Comparison of ENCODE assay signal across 10 cellular contexts in the genomic region with DNA sequence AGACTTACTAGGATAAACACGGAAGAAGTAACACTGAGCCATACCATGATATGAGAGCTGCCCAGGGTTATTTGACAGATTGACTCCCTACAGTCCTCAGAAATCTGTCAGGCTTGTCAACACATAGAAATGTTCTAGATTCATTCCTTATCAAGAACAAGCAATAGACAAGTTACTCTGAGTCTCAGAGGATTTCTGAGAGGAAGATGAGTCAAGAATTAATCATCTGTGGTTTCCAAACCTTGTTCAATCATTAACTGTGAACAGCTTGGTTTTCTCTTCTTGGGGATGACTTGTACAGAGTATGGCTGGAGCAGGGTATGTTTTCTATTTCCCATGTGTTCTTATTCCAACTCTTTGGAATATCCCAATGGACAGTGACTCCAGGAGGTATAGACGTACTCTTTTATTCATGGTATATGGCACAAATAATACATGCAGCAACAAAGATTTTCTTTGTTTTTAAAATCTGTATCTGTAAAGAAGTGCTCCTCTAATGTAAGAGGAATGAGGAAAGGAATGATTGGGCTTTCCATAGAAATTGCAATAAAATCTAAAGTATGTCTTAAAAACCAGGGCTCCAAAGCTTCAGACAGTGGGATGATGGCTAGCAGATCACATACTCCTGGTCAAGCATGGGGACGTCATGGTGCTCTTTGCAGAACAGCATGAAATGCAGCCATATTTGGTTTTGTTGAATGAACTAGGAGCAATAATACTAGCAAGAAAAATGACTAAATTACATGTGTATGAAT. TPM values are rescaled to one million over a fixed set of nuclear protein-coding genes. Genes with fewer than 3 reads are reported as not detected.
DNase-seq lines count a peak whose midpoint lies in the region; ATAC-seq and TF ChIP-seq lines count a peak whose summit lies in the region.
"Had no signal": no experiment of that assay in that cellular context is flagged by ENCODE, and none has a peak within 500 bp of the region (broad histone marks: within the 10 kb centered on the region; RNA-seq: fewer than 3 reads in every experiment).

No MANE protein-coding gene starts in this region.

- TF ChIP-seq CTCF in brain microvascular endothelial cell (IDR thresholded peaks at IDR 0.05; ENCODE audit: low read depth, low read length, missing control alignments) (no peak), ascending aorta (IDR thresholded peaks at IDR 0.05) (no peak), nephron progenitor cell (IDR thresholded peaks at IDR 0.05) (no peak)

- no peaks in the 10 kb centered on the region for H3K27me3 Mint-ChIP-seq in activated naive CD4-positive, alpha-beta T cell treated with anti-CD3 and anti-CD28 coated beads, Interleukin-2, amount 50 U/mL, for 24 hours
- peaks cover 3% of the 10 kb centered on the region for H3K27me3 Mint-ChIP-seq in nephron progenitor cell (ENCODE audit: low read depth, poor library complexity)

- H3K4me3 ChIP-seq in brain microvascular endothelial cell (ENCODE audit: low read depth, low read length) (no peak overlapping the region), ascending aorta (no peak overlapping the region)

- H3K27me3 ChIP-seq in brain microvascular endothelial cell (replicated peaks) (no peaks in the 10 kb centered on the region), ascending aorta (no peaks in the 10 kb centered on the region)

- no peaks in the 10 kb centered on the region for H3K36me3 Mint-ChIP-seq in activated naive CD4-positive, alpha-beta T cell treated with anti-CD3 and anti-CD28 coated beads, Interleukin-2, amount 50 U/mL, for 24 hours
- H3K36me3 Mint-ChIP-seq in nephron progenitor cell (ENCODE audit: low read depth) = no peaks in the 10 kb centered on the region

- in situ Hi-C loops in brain microvascular endothelial cell (cut with HindIII; ENCODE audit: low pct_ligation_motif_present, low sequenced_read_pairs) = no loop called here

- intact Hi-C loops in ascending aorta (cut with DNase I) = no loop called here

- H3K36me3 ChIP-seq in brain microvascular endothelial cell (replicated peaks) = no peaks in the 10 kb centered on the region
- no peaks in the 10 kb centered on the region for H3K36me3 ChIP-seq in ascending aorta

- peak overlapping the region; percentile 74 for H3K27ac Mint-ChIP-seq in activated naive CD4-positive, alpha-beta T cell treated with anti-CD3 and anti-CD28 coated beads, Interleukin-2, amount 50 U/mL, for 24 hours
- no peak overlapping the region for H3K27ac Mint-ChIP-seq in nephron progenitor cell

- H3K27ac ChIP-seq in brain microvascular endothelial cell = peak overlapping the region; percentile 87
- no peak overlapping the region for H3K27ac ChIP-seq in ascending aorta

- peaks cover 19% of the 10 kb centered on the region for H3K4me1 Mint-ChIP-seq in activated naive CD4-positive, alpha-beta T cell treated with anti-CD3 and anti-CD28 coated beads, Interleukin-2, amount 50 U/mL, for 24 hours
- peaks cover 5% of the 10 kb centered on the region for H3K4me1 Mint-ChIP-seq in nephron progenitor cell

- peak; percentile 85 for ATAC-seq in HG03108 (IDR thresholded peaks at IDR 0.05; ENCODE audit: unreplicated experiment)
- ATAC-seq: sciatic nerve had no signal

- peak overlapping the region; percentile 19 for H3K4me3 Mint-ChIP-seq in activated naive CD4-positive, alpha-beta T cell treated with anti-CD3 and anti-CD28 coated beads, Interleukin-2, amount 50 U/mL, for 24 hours
- H3K4me3 Mint-ChIP-seq in nephron progenitor cell = no peak overlapping the region

- no peaks in the 10 kb centered on the region for H3K9me3 Mint-ChIP-seq in activated naive CD4-positive, alpha-beta T cell treated with anti-CD3 and anti-CD28 coated beads, Interleukin-2, amount 50 U/mL, for 24 hours
- H3K9me3 Mint-ChIP-seq in nephron progenitor cell = no peaks in the 10 kb centered on the region

- no peak for DNase-seq in activated naive CD4-positive, alpha-beta T cell (lab: John Stamatoyannopoulos, UW)
- DNase-seq in brain microvascular endothelial cell = peak; percentile 84
- peak; percentile 71 for DNase-seq in stromal cell of bone marrow (ENCODE audit: low read depth)
- DNase-seq in ascending aorta (ENCODE audit: low spot score in 2 of 2) = no peak
- no peak for DNase-seq in NCI-H1105 (lab: John Stamatoyannopoulos, UW)
- DNase-seq in nephron progenitor cell = no peak

- peaks cover 0 to 4% of the 10 kb centered on the region in 2 donors for H3K9me3 ChIP-seq in ascending aorta
- H3K9me3 ChIP-seq: Caco-2 had no signal

- no peaks in the 10 kb centered on the region for H3K4me1 ChIP-seq in ascending aorta

RNA-seq across cellular contexts. Expression of gene SFR1, which starts 11.9 kb away (rescaled TPM):
- 0.32 TPM for total RNA-seq in ascending aorta

RNA-seq across cellular contexts. Expression of gene COL17A1, which starts 24.4 kb away (rescaled TPM):
- total RNA-seq in ascending aorta = 0.64 TPM

Comparison
In these comparisons a context has a peak if more than half of its experiments do, and no peak if none do; other contexts are left out.
1. DNase-seq: peak in brain microvascular endothelial cell (single experiment) and stromal cell of bone marrow (single experiment); none in activated naive CD4-positive, alpha-beta T cell (0 of 4), ascending aorta (0 of 2), NCI-H1105 (single experiment) and nephron progenitor cell (single experiment).